9 cellular contexts compared by ENCODE assay signal in the genomic region with DNA sequence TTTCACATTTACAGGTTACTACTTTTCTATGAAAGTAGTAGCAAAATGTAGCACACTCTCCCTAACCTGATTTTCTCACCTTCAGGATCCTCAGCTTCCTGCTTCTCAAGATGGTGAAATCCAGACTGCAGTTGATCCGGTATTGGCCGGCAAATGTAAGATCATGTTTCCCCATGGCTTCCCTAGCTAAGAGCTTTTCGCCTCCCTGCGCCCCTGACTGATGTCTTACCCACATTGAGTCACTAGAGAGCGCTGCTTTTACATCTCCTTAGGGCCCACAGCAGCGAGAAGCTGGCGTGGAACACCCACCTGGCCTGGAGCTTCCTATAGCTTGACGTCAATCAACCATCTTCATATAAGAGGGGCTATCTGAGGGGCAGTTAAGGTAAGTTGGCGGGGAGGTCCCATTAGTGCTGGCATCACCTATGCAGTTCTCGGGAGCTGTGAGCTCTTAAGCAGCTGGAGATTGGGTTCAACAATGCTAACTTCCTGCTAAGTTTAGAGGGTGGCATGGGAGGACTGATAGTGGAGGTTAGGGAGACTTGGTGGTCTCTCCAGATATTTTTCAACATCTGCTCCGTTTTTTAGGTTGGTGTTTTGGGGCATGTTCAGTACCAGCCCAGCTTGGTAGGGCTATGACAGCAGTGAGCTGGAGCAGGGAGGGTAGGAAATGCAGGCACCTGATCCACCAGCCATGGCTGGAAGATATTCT. TPM values are rescaled to one million over a fixed set of nuclear protein-coding genes. Genes with fewer than 3 reads are reported as not detected.
A peak's percentile ranks its signal among the peaks of the same experiment; 100 is the strongest.
DNase-seq lines count a peak whose midpoint lies in the region; ATAC-seq and TF ChIP-seq lines count a peak whose summit lies in the region.
"Had no signal": no experiment of that assay in that cellular context is flagged by ENCODE, and none has a peak within 500 bp of the region (broad histone marks: within the 10 kb centered on the region; RNA-seq: fewer than 3 reads in every experiment).

No MANE protein-coding gene starts in this region.

- H3K4me1 Mint-ChIP-seq in immature natural killer cell: peaks cover 46 to 48% of the 10 kb centered on the region in 2 donors
- peaks cover 22 to 35% of the 10 kb centered on the region in 2 donors for H3K4me1 Mint-ChIP-seq in stimulated activated naive B cell treated with anti-CD40 and anti-IgM and Interleukin-4, amounts not matched to agents 10 μg/mL and 1 μg/mL and 100 μg/mL, for 72 hours

- POLR2A ChIA-PET in Panc1 (lab: Charles Lee): interaction anchor here (0.6 to 0.7 kb wide), 2 partner anchors 45 to 565 kb away, joined by 3 to 4 read pairs; no protein-coding TSS in a partner anchor

- peaks cover 3% of the 10 kb centered on the region; the same call in 1 of the 2 replicates for H3K4me1 ChIP-seq in Panc1 (ENCODE audit: control insufficient read depth, insufficient read depth, low read length)

- peak; percentile 49 for ATAC-seq in HG03439 (IDR thresholded peaks at IDR 0.05; ENCODE audit: unreplicated experiment)
- peak; percentile 69; the same call in 1 of the 2 replicates for ATAC-seq in Panc1
- peak; percentile 49 to 58 for ATAC-seq in stimulated activated naive B cell treated with anti-CD40 and anti-IgM and Interleukin-4, amounts not matched to agents 10 μg/mL and 1 μg/mL and 100 μg/mL, for 72 hours (replicated peaks)
- no peak for ATAC-seq in HG02623 (IDR thresholded peaks at IDR 0.05; ENCODE audit: unreplicated experiment)

- H3K9me3 ChIP-seq in Panc1 (ENCODE audit: control insufficient read depth, insufficient read depth, low read depth, low read length): no peaks in the 10 kb centered on the region

- H3K27me3 ChIP-seq in Panc1 (ENCODE audit: control insufficient read depth, insufficient read depth, low read length): no peaks in the 10 kb centered on the region

- no peaks in the 10 kb centered on the region for H3K36me3 ChIP-seq in Panc1 (ENCODE audit: control insufficient read depth, insufficient read depth, low read length)

- H3K27me3 Mint-ChIP-seq in immature natural killer cell (ENCODE audit: low read depth in 3 of 3): peaks cover 4 to 8% (median 7%) of the 10 kb centered on the region in 3 donors
- no peaks in the 10 kb centered on the region for H3K27me3 Mint-ChIP-seq in stimulated activated naive B cell treated with anti-CD40 and anti-IgM and Interleukin-4, amounts not matched to agents 10 μg/mL and 1 μg/mL and 100 μg/mL, for 72 hours

- H3K4me3 Mint-ChIP-seq in immature natural killer cell: no peak overlapping the region
- no peak overlapping the region for H3K4me3 Mint-ChIP-seq in stimulated activated naive B cell treated with anti-CD40 and anti-IgM and Interleukin-4, amounts not matched to agents 10 μg/mL and 1 μg/mL and 100 μg/mL, for 72 hours

- peak; percentile 78; the same call in 1 of the 2 replicates for TF ChIP-seq CTCF in Panc1 (IDR thresholded peaks at IDR 0.05)

- CTCF ChIA-PET in Panc1 (lab: Charles Lee): interaction anchor here (0.6 to 1.1 kb wide), 4 partner anchors 20 to 187 kb away, joined by 3 to 5 read pairs (median 4); partner anchors contain the start of gene UBE2T

- H3K9me3 Mint-ChIP-seq in immature natural killer cell: peaks cover 0 to 1% (median 0%) of the 10 kb centered on the region in 6 donors
- H3K9me3 Mint-ChIP-seq in stimulated activated naive B cell treated with anti-CD40 and anti-IgM and Interleukin-4, amounts not matched to agents 10 μg/mL and 1 μg/mL and 100 μg/mL, for 72 hours: no peaks in the 10 kb centered on the region

- H3K36me3 Mint-ChIP-seq in immature natural killer cell: peaks cover 20 to 48% (median 32%) of the 10 kb centered on the region in 3 donors
- peaks cover 53 to 66% of the 10 kb centered on the region in 2 donors for H3K36me3 Mint-ChIP-seq in stimulated activated naive B cell treated with anti-CD40 and anti-IgM and Interleukin-4, amounts not matched to agents 10 μg/mL and 1 μg/mL and 100 μg/mL, for 72 hours

- no TSS peak for BruUV-seq in Panc1 (replicated peaks; lab: Mats Ljungman, UMichigan)

- peak; percentile 69 for DNase-seq in DMS 273 treated with DMSO at 0.1 percent for 48 hours (lab: John Stamatoyannopoulos, UW)
- DNase-seq in Panc1 (ENCODE audit: low read depth, low spot score): no peak
- peak; percentile 86 for DNase-seq in amniotic epithelial cell (ENCODE audit: low read depth)
- DNase-seq in immature natural killer cell: peak in 2 of 3 donors; percentile 26 to 46
- DNase-seq in stimulated activated naive B cell treated with anti-CD40 and anti-IgM and Interleukin-4, amounts not matched to agents 10 μg/mL and 1 μg/mL and 100 μg/mL, for 72 hours: no peak
- no peak for DNase-seq in NCI-H1105 treated with DMSO at 0.1 percent for 48 hours (lab: John Stamatoyannopoulos, UW)

- intact Hi-C loops in Panc1 (cut with micrococcal nuclease; ENCODE audit: unreplicated experiment): no loop called here

- peak overlapping the region; percentile 43 to 87 (median 72) for H3K27ac Mint-ChIP-seq in immature natural killer cell
- no peak overlapping the region for H3K27ac Mint-ChIP-seq in stimulated activated naive B cell treated with anti-CD40 and anti-IgM and Interleukin-4, amounts not matched to agents 10 μg/mL and 1 μg/mL and 100 μg/mL, for 72 hours

- no peak overlapping the region for H3K27ac ChIP-seq in Panc1 (ENCODE audit: low read length)

- H3K4me3 ChIP-seq in Panc1 (ENCODE audit: low read depth in 2 of 2, low read length in 2 of 2): no peak overlapping the region

- in situ Hi-C loops in Panc1 (cut with HindIII; ENCODE audit: low pct_unique_long_range_greater_than_20kb, low sequenced_read_pairs): no loop called here

RNA-seq across cellular contexts. Expression of gene PTPN7, which starts 5.5 kb away (rescaled TPM):
- total RNA-seq in Panc1 (2021; ENCODE audit: unreplicated experiment): 0.33 TPM
- polyA plus RNA-seq in Panc1 (2012; ENCODE audit: insufficient read length): not detected
- polyA plus RNA-seq in immature natural killer cell: 100 to 1,000 TPM in 1 of 3 donors, 10 to 100 TPM in 2; 55.4 to 126 (median 58.4) TPM

RNA-seq across cellular contexts. Expression of gene ARL8A, which starts 10.4 kb away (rescaled TPM):
- 62.6 TPM for total RNA-seq in Panc1 (2021; ENCODE audit: unreplicated experiment)
- 61.9 TPM for polyA plus RNA-seq in Panc1 (2012; ENCODE audit: insufficient read length)
- 10 to 100 TPM in 2 of 3 donors, 1 to 10 TPM in 1; 9.7 to 15.0 (median 11.0) TPM for polyA plus RNA-seq in immature natural killer cell

RNA-seq across cellular contexts. Expression of gene GPR37L1, which starts 32.2 kb away (rescaled TPM):
- total RNA-seq in Panc1 (2021; ENCODE audit: unreplicated experiment): 0.44 TPM
- 0.39 TPM for polyA plus RNA-seq in Panc1 (2012; ENCODE audit: insufficient read length)
- polyA plus RNA-seq in immature natural killer cell: under 1 TPM in 2 of 3 donors, not detected in 1; 0.10 to 0.16 TPM
- total RNA-seq: T-helper 2 cell treated with Interferon-gamma antibody and Interleukin-4, amounts not matched to agents 100 ng/mL and 5 ng/mL, for 36 hours had no signal

RNA-seq across cellular contexts. Expression of gene LGR6, which starts 38.7 kb away (rescaled TPM):
- 0.08 TPM for total RNA-seq in Panc1 (2021; ENCODE audit: unreplicated experiment)
- polyA plus RNA-seq in Panc1 (2012; ENCODE audit: insufficient read length): 0.23 TPM
- 10 to 100 TPM; 10.9 to 26.8 (median 21.1) TPM for polyA plus RNA-seq in immature natural killer cell

Comparison
In these comparisons a context has a peak if more than half of its experiments do, and no peak if none do; other contexts are left out.
1. DNase-seq: peak in DMS 273 treated with DMSO at 0.1 percent for 48 hours (single experiment), amniotic epithelial cell (single experiment) and immature natural killer cell (2 of 3); none in Panc1 (single experiment), stimulated activated naive B cell treated with anti-CD40 and anti-IgM and Interleukin-4, amounts not matched to agents 10 μg/mL and 1 μg/mL and 100 μg/mL, for 72 hours (single experiment) and NCI-H1105 treated with DMSO at 0.1 percent for 48 hours (single experiment).